In the genomic region with DNA sequence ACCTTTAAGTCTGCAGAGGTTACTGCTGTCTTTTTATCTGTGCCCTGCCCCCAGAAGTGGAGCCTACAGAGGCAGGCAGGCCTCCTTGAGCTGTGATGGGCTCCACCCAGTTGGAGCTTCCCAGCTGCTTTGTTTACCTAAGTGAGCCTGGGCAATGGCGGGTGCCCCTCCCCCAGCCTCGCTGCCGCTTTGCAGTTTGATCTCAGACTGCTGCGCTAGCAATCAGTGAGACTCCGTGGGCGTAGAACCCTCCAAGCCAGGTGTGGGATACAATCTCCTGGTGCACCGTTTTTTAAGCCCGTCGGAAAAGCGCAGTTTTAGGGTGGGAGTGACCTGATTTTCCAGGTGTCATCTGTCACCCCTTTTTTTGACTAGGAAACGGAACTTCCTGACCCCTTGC, we compare ENCODE assay signal across 17 cellular contexts. TPM values are rescaled to one million over a fixed set of nuclear protein-coding genes. Genes with fewer than 3 reads are reported as not detected.
"Had no signal": no experiment of that assay in that cellular context is flagged by ENCODE, and none has a peak within 500 bp of the region (broad histone marks: within the 10 kb centered on the region; RNA-seq: fewer than 3 reads in every experiment).

No MANE protein-coding gene starts in this region.

RNA-seq across cellular contexts. Expression of gene MUCL1, which starts 34.1 kb away (rescaled TPM):
- total RNA-seq: activated CD8-positive, alpha-beta memory T cell treated with anti-CD3 and anti-CD28 coated beads, Interleukin-2, amount 10 ng/mL, durations not matched to agents 7 days and 5 days; activated CD8-positive, alpha-beta T cell treated with anti-CD3 and anti-CD28 coated beads, Interleukin-2, amount 10 ng/mL, durations not matched to agents 7 days and 5 days; esophagus muscularis mucosa; foreskin keratinocyte; heart right ventricle; kidney epithelial cell; left lobe of liver; mononuclear cell; myocyte; progenitor cell of endocrine pancreas; renal cortical epithelial cell; right lobe of liver; skeletal muscle tissue; subcutaneous adipose tissue; T-helper 17 cell; thoracic aorta; uterus had no signal
